20 cellular contexts compared by ENCODE assay signal in genomic region chr20:20706285-20706684, GRCh38. TPM values are rescaled to one million over a fixed set of nuclear protein-coding genes. Genes with fewer than 3 reads are reported as not detected.
DNase-seq lines count a peak whose midpoint lies in the region; ATAC-seq and TF ChIP-seq lines count a peak whose summit lies in the region.
"Had no signal": no experiment of that assay in that cellular context is flagged by ENCODE, and none has a peak within 500 bp of the region (broad histone marks: within the 10 kb centered on the region; RNA-seq: fewer than 3 reads in every experiment).

No MANE protein-coding gene starts in this region.

- H3K27me3 ChIP-seq in left lung (no peaks in the 10 kb centered on the region), gastrocnemius medialis (no peaks in the 10 kb centered on the region)

- peaks cover 0 to 86% of the 10 kb centered on the region in 2 donors for H3K4me1 ChIP-seq in left lung
- H3K4me1 ChIP-seq in gastrocnemius medialis = peaks cover 79 to 84% of the 10 kb centered on the region in 2 donors

- no peak for TF ChIP-seq POLR2A in gastrocnemius medialis (IDR thresholded peaks at IDR 0.05)

- peak; percentile 20 for DNase-seq in DMS53 (lab: John Stamatoyannopoulos, UW)
- no peak for DNase-seq in DMS53 treated with DMSO at 0.1 percent for 48 hours (lab: John Stamatoyannopoulos, UW; ENCODE audit: unreplicated experiment)
- DNase-seq in LNCaP clone FGC (ENCODE audit: low read depth) = peak; percentile 42
- no peak for DNase-seq in left lung
- DNase-seq in gastrocnemius medialis = peak; percentile 27 to 29
- no peak for DNase-seq in mesothelial cell of epicardium (ENCODE audit: low spot score in 2 of 2, unreplicated experiment in 2 of 2)
- DNase-seq in HPDE6-E6E7 (ENCODE audit: extremely low spot score) = no peak
- no peak for DNase-seq in AG08395 (ENCODE audit: low spot score)
- DNase-seq: 8988T; Caco-2; CD4-positive, CD25-positive, alpha-beta regulatory T cell; NCI-H1105 treated with DMSO at 0.1 percent for 48 hours; NCI-H187 treated with DMSO at 0.1 percent for 48 hours; NCI-H345; NCI-H524 treated with DMSO at 0.1 percent for 48 hours had no signal

- ATAC-seq in left lung (no peak), gastrocnemius medialis (peak; percentile 79 to 88)
- ATAC-seq: GM23338, HCT116, K562, Right ventricle myocardium inferior had no signal

- intact Hi-C loops in left lung (cut with DNase I) (no loop called here), gastrocnemius medialis (cut with DNase I; ENCODE audit: low total_unique reads) (loop anchor here (10.0 kb wide), 1 partner anchor 491 kb away; no protein-coding TSS in a partner anchor)

- H3K9me3 ChIP-seq in left lung (no peaks in the 10 kb centered on the region), gastrocnemius medialis (no peaks in the 10 kb centered on the region)
- H3K9me3 ChIP-seq: Caco-2 had no signal

- no peaks in the 10 kb centered on the region for H3K27me3 Mint-ChIP-seq in mesothelial cell of epicardium (ENCODE audit: low read depth)
- H3K27me3 Mint-ChIP-seq: B cell; CD4-positive, CD25-positive, alpha-beta regulatory T cell had no signal

- no peak overlapping the region for H3K4me3 Mint-ChIP-seq in mesothelial cell of epicardium
- H3K4me3 Mint-ChIP-seq: B cell, GM23338 had no signal

- H3K36me3 ChIP-seq in left lung (no peaks in the 10 kb centered on the region), gastrocnemius medialis (no peaks in the 10 kb centered on the region)

- TF ChIP-seq CTCF in LNCaP clone FGC (IDR thresholded peaks at IDR 0.05; ENCODE audit: control insufficient read depth, extremely low read depth, insufficient read depth) (no peak), left lung (IDR thresholded peaks at IDR 0.05) (no peak), gastrocnemius medialis (IDR thresholded peaks at IDR 0.05 in 4 of 5, conservative IDR thresholded peaks at IDR 0.05 in 1 of 5) (no peak), mesothelial cell of epicardium (IDR thresholded peaks at IDR 0.05; ENCODE audit: unreplicated experiment) (no peak)

- H3K4me3 ChIP-seq in LNCaP clone FGC (ENCODE audit: low read depth, low read length) (no peak overlapping the region), left lung (no peak overlapping the region), gastrocnemius medialis (no peak overlapping the region)
- H3K4me3 ChIP-seq: GM23338, K562 had no signal

- H3K36me3 Mint-ChIP-seq in mesothelial cell of epicardium = no peaks in the 10 kb centered on the region

- in situ Hi-C loops in gastrocnemius medialis (cut with MboI; ENCODE audit: low sequenced_read_pairs in 4 of 4) = loop anchor here in 1 of 4 donors (25.0 kb wide), 1 partner anchor 431 kb away; the partner anchor contains the start of gene KIZ

- no peaks in the 10 kb centered on the region for H3K9me3 Mint-ChIP-seq in mesothelial cell of epicardium
- H3K9me3 Mint-ChIP-seq: GM23338 had no signal

- H3K27ac ChIP-seq in left lung = peak overlapping the region; percentile 5 to 96
- H3K27ac ChIP-seq in gastrocnemius medialis = peak overlapping the region; percentile 94 to 98 (median 97)

- no peak overlapping the region for H3K27ac Mint-ChIP-seq in mesothelial cell of epicardium
- H3K27ac Mint-ChIP-seq: B cell; CD4-positive, CD25-positive, alpha-beta regulatory T cell; GM23338 had no signal

- peaks cover 17% of the 10 kb centered on the region for H3K4me1 Mint-ChIP-seq in mesothelial cell of epicardium

RNA-seq across cellular contexts. Expression of gene RALGAPA2, which starts 6.2 kb away (rescaled TPM):
- total RNA-seq in left lung (10 to 100 TPM; 55.4 to 79.8 TPM), gastrocnemius medialis (10 to 100 TPM; 43.2 to 56.9 (median 52.0) TPM), mesothelial cell of epicardium (26.8 to 27.8 TPM (median 27.5 TPM) in 3 replicates)

Comparison
In these comparisons a context has a peak if more than half of its experiments do, and no peak if none do; other contexts are left out.
1. DNase-seq: peak in DMS53 (single experiment), LNCaP clone FGC (single experiment) and gastrocnemius medialis (2 of 2); none in DMS53 treated with DMSO at 0.1 percent for 48 hours (single experiment), left lung (0 of 2), mesothelial cell of epicardium (0 of 2), HPDE6-E6E7 (single experiment) and AG08395 (single experiment).